1 cellular context compared by ENCODE assay signal in the genomic region with DNA sequence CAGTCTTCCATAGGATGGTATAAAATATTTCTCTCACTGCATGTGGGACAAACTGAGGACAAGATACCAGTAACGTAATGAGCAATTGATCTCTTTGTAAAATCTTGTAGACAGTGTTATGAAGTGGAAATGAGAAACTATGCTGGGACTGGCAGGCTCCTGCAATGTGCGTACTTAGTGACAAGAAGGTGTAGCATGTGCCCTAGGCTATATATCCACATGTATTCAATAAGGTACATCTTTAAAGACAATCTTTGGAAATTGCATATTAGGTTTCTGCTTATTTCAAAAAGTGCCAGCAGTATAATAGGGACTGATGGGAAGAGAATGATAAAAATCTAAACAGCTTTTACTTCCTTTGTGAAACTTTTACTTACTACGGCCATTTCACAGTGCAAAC.
TF ChIP-seq lines count a peak whose summit lies in the region.

No MANE protein-coding gene starts in this region.

TF ChIP-seq in SK-N-SH treated with all-trans-retinoic acid at 6 μM for 48 hours, 23 proteins besides CTCF, POLR2A, EP300 and RAD21 (continued from another document):
- TF ChIP-seq, protein P1, sequence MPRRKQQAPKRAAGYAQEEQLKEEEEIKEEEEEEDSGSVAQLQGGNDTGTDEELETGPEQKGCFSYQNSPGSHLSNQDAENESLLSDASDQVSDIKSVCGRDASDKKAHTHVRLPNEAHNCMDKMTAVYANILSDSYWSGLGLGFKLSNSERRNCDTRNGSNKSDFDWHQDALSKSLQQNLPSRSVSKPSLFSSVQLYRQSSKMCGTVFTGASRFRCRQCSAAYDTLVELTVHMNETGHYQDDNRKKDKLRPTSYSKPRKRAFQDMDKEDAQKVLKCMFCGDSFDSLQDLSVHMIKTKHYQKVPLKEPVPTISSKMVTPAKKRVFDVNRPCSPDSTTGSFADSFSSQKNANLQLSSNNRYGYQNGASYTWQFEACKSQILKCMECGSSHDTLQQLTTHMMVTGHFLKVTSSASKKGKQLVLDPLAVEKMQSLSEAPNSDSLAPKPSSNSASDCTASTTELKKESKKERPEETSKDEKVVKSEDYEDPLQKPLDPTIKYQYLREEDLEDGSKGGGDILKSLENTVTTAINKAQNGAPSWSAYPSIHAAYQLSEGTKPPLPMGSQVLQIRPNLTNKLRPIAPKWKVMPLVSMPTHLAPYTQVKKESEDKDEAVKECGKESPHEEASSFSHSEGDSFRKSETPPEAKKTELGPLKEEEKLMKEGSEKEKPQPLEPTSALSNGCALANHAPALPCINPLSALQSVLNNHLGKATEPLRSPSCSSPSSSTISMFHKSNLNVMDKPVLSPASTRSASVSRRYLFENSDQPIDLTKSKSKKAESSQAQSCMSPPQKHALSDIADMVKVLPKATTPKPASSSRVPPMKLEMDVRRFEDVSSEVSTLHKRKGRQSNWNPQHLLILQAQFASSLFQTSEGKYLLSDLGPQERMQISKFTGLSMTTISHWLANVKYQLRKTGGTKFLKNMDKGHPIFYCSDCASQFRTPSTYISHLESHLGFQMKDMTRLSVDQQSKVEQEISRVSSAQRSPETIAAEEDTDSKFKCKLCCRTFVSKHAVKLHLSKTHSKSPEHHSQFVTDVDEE (CRISPR knock-in tag; IDR thresholded peaks at IDR 0.05) = no peak
- TF ChIP-seq, protein P2, sequence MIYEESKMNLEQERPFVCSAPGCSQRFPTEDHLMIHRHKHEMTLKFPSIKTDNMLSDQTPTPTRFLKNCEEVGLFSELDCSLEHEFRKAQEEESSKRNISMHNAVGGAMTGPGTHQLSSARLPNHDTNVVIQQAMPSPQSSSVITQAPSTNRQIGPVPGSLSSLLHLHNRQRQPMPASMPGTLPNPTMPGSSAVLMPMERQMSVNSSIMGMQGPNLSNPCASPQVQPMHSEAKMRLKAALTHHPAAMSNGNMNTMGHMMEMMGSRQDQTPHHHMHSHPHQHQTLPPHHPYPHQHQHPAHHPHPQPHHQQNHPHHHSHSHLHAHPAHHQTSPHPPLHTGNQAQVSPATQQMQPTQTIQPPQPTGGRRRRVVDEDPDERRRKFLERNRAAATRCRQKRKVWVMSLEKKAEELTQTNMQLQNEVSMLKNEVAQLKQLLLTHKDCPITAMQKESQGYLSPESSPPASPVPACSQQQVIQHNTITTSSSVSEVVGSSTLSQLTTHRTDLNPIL (CRISPR knock-in tag; IDR thresholded peaks at IDR 0.05; ENCODE audit: low read depth) = no peak
- TF ChIP-seq OSR1 (CRISPR knock-in tag; IDR thresholded peaks at IDR 0.05) (no peak), TOX (CRISPR knock-in tag; IDR thresholded peaks at IDR 0.05; ENCODE audit: borderline replicate concordance) (no peak), GLIS3 (CRISPR knock-in tag; IDR thresholded peaks at IDR 0.05) (no peak)
